11 cellular contexts compared by ENCODE assay signal in genomic region chr7:112433289-112433688, GRCh38.
"Had no signal": no experiment of that assay in that cellular context is flagged by ENCODE, and none has a peak within 500 bp of the region (broad histone marks: within the 10 kb centered on the region; RNA-seq: fewer than 3 reads in every experiment).

No MANE protein-coding gene starts in this region.

- H3K27ac ChIP-seq: adrenal gland, skin epidermis had no signal

- H3K4me1 ChIP-seq: adrenal gland had no signal

- DNase-seq: activated CD4-positive, alpha-beta T cell treated with anti-CD3 and anti-CD28 coated beads, Interleukin-2, amount 10 ng/mL, durations not matched to agents 24 days and 14 days; activated naive CD4-positive, alpha-beta T cell treated with anti-CD3 and anti-CD28 coated beads, Interleukin-2, amount 10 ng/mL, durations not matched to agents 7 days and 5 days; activated T-cell treated with anti-CD3 and anti-CD28 coated beads for 4 hours; adrenal gland; glutamatergic neuron; immature natural killer cell; left cardiac atrium; naive thymus-derived CD4-positive, alpha-beta T cell; posterior cingulate gyrus had no signal

- H3K27me3 ChIP-seq: adrenal gland had no signal

- H3K36me3 ChIP-seq: adrenal gland had no signal

- H3K9me3 ChIP-seq: adrenal gland had no signal

- H3K4me3 ChIP-seq: adrenal gland, lung, skin epidermis had no signal
